ENCODE assay signal across 20 cellular contexts in genomic region chr12:108989381-108989780, GRCh38. TPM values are rescaled to one million over a fixed set of nuclear protein-coding genes. Genes with fewer than 3 reads are reported as not detected.
A peak's percentile ranks its signal among the peaks of the same experiment; 100 is the strongest.
DNase-seq lines count a peak whose midpoint lies in the region; TF ChIP-seq lines count a peak whose summit lies in the region.
"Had no signal": no experiment of that assay in that cellular context is flagged by ENCODE, and none has a peak within 500 bp of the region (broad histone marks: within the 10 kb centered on the region; RNA-seq: fewer than 3 reads in every experiment).

No MANE protein-coding gene starts in this region.

- no peaks in the 10 kb centered on the region for H3K4me1 Mint-ChIP-seq in endodermal cell
- H3K4me1 Mint-ChIP-seq: CD8-positive, alpha-beta memory T cell; GM23338; H9 had no signal

- H3K9me3 ChIP-seq in endodermal cell (ENCODE audit: control insufficient read depth, low read length), result no peaks in the 10 kb centered on the region
- H3K9me3 ChIP-seq: BLaER1, Caco-2 had no signal

- WGBS in endodermal cell (ENCODE audit: insufficient coverage in 1 of 2, insufficient read length in 1 of 2), 2 experiments, result 52 to 53% methylated on average over 4 to 5 of the region's 5 CpGs

- H3K27ac ChIP-seq in endodermal cell (ENCODE audit: low read depth, low read length), result no peak overlapping the region
- H3K27ac ChIP-seq: 22Rv1, BLaER1 had no signal

- H3K4me1 ChIP-seq in endodermal cell (ENCODE audit: control insufficient read depth, insufficient read depth, low read length), result no peaks in the 10 kb centered on the region
- H3K4me1 ChIP-seq: BLaER1, Caco-2 had no signal

- H3K9ac ChIP-seq in endodermal cell (ENCODE audit: extremely low read depth, low read length, poor library complexity, severe bottlenecking), result no peak overlapping the region
- H3K9ac ChIP-seq: BLaER1 had no signal

- H3K36me3 ChIP-seq in endodermal cell (ENCODE audit: control insufficient read depth, insufficient read depth, low read length), result no peaks in the 10 kb centered on the region
- H3K36me3 ChIP-seq: BLaER1 had no signal

- H3K36me3 Mint-ChIP-seq in endodermal cell (ENCODE audit: low read depth), result no peaks in the 10 kb centered on the region

- H3K4me3 ChIP-seq in endodermal cell (ENCODE audit: low read length), result no peak overlapping the region
- H3K4me3 ChIP-seq: BLaER1, GM12878, GM23338, K562 had no signal

- no peaks in the 10 kb centered on the region for H3K9me3 Mint-ChIP-seq in endodermal cell
- H3K9me3 Mint-ChIP-seq: GM23338, H9, HFFc6 had no signal

- no peak for TF ChIP-seq CTCF in endodermal cell (conservative IDR thresholded peaks at IDR 0.05)

- H3K4me3 Mint-ChIP-seq in endodermal cell, result no peak overlapping the region
- H3K4me3 Mint-ChIP-seq: CD8-positive, alpha-beta memory T cell; GM23338; H9; HFFc6 had no signal

- H3K27me3 ChIP-seq in endodermal cell (ENCODE audit: control insufficient read depth, insufficient read depth, low read length, poor library complexity, severe bottlenecking), result peaks cover 13% of the 10 kb centered on the region
- H3K27me3 ChIP-seq: BLaER1 had no signal

- peaks cover 2% of the 10 kb centered on the region for H3K27me3 Mint-ChIP-seq in endodermal cell (ENCODE audit: insufficient read depth)

- no peak overlapping the region for H3K27ac Mint-ChIP-seq in endodermal cell
- H3K27ac Mint-ChIP-seq: CD8-positive, alpha-beta memory T cell; GM23338; H9; HFFc6 had no signal

- peak; percentile 10 for DNase-seq in NK-92 treated with Interleukin-12 subunit alpha and Interleukin-12 subunit beta, amount 100 ng/mL, for 24 hours (lab: John Stamatoyannopoulos, UW)
- DNase-seq in NK-92 (lab: John Stamatoyannopoulos, UW; ENCODE audit: unreplicated experiment), result no peak
- DNase-seq in RPMI7951 (ENCODE audit: low read depth), result peak; percentile 9
- peak; percentile 46 for DNase-seq in endodermal cell
- DNase-seq in kidney tubule cell (ENCODE audit: low spot score), result no peak
- no peak for DNase-seq in Kasumi-1 (lab: John Stamatoyannopoulos, UW)
- no peak for DNase-seq in GM03348 (ENCODE audit: low spot score)
- DNase-seq in GOT3 (lab: John Stamatoyannopoulos, UW), result no peak
- DNase-seq: AML-193; Caco-2; CD8-positive, alpha-beta memory T cell; DND-41; H9; HFFc6 had no signal

RNA-seq across cellular contexts. Expression of gene SVOP, which starts 31.5 kb away (rescaled TPM):
- total RNA-seq in RPMI7951 (2014; rRNA removed; shearing (Covaris generic)), result under 0.01 TPM in 1 of 2 replicates, not detected in the other
- total RNA-seq in endodermal cell, result not detected
- polyA plus RNA-seq in endodermal cell (2013, experiment 1 of 2), result 1.2 TPM
- 1.6 TPM for polyA plus RNA-seq in endodermal cell (2013, experiment 2 of 2)
- total RNA-seq: A673; CD8-positive, alpha-beta memory T cell; HFFc6 had no signal
- polyA plus RNA-seq: CD8-positive, alpha-beta memory T cell; GM12878; GM23338 had no signal

Comparison
In these comparisons a context has a peak if more than half of its experiments do, and no peak if none do; other contexts are left out.
1. DNase-seq: peak in NK-92 treated with Interleukin-12 subunit alpha and Interleukin-12 subunit beta, amount 100 ng/mL, for 24 hours (single experiment), RPMI7951 (single experiment) and endodermal cell (single experiment); none in NK-92 (single experiment), kidney tubule cell (single experiment), Kasumi-1 (0 of 2), GM03348 (single experiment) and GOT3 (single experiment).